In the genomic region with DNA sequence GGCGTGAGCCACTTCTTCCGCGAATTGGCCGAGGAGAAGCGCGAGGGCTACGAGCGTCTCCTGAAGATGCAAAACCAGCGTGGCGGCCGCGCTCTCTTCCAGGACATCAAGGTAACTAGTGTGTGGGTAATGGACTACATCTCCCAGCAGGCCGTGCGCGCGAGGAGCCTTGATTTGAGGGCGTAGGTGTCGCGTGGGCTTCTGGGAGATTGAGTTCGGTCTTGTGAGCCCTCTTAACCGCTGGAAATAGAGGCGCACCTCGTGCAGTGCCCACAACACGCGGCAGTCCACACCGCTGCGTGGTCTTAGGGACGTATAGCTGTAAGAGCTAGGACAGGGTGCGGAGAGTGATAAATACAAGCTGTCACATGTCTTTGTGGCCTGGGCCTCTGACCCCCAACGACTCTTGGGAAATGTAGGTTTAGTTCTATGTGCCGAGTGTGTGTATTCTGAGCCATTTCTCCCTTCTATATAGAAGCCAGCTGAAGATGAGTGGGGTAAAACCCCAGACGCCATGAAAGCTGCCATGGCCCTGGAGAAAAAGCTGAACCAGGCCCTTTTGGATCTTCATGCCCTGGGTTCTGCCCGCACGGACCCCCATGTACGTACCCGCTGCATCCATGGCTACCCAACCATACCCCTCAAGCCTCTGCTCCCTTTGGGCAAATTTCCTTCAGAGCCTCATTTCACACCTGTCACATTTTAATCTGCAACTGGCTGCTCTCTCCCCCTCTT, we compare ENCODE assay signal across 8 cellular contexts. TPM values are rescaled to one million over a fixed set of nuclear protein-coding genes. Genes with fewer than 3 reads are reported as not detected.
DNase-seq lines count a peak whose midpoint lies in the region; ATAC-seq and TF ChIP-seq lines count a peak whose summit lies in the region.

No MANE protein-coding gene starts in this region.

- no peak for ATAC-seq in GM21737 (IDR thresholded peaks at IDR 0.05; ENCODE audit: unreplicated experiment)

- peaks cover 59% of the 10 kb centered on the region for H3K36me3 Mint-ChIP-seq in HFFc6 (ENCODE audit: low read depth)

- no peak for TF ChIP-seq CTCF in DOHH2 (IDR thresholded peaks at IDR 0.05; ENCODE audit: low read depth, low read length, poor library complexity, severe bottlenecking)
- no peak for TF ChIP-seq CTCF in HFFc6 (IDR thresholded peaks at IDR 0.05)
- TF ChIP-seq CTCF in astrocyte of the cerebellum (IDR thresholded peaks at IDR 0.05; ENCODE audit: low read depth, low read length, missing control alignments): no peak
- no peak for TF ChIP-seq CTCF in hepatocyte (IDR thresholded peaks at IDR 0.05; ENCODE audit: poor library complexity)

- no peaks in the 10 kb centered on the region for H3K9me3 ChIP-seq in DOHH2 (ENCODE audit: control insufficient read depth, insufficient read depth, low read length)
- no peaks in the 10 kb centered on the region for H3K9me3 ChIP-seq in hepatocyte (ENCODE audit: low read depth)

- H3K27ac Mint-ChIP-seq in HFFc6: peak overlapping the region; percentile 99

- H3K27me3 ChIP-seq in DOHH2 (ENCODE audit: control insufficient read depth, low read length) (no peaks in the 10 kb centered on the region), hepatocyte (no peaks in the 10 kb centered on the region)

- H3K9me2 ChIP-seq in DOHH2 (replicated peaks; ENCODE audit: control insufficient read depth, low read length) (no peaks in the 10 kb centered on the region), hepatocyte (replicated peaks; ENCODE audit: insufficient read depth) (no peaks in the 10 kb centered on the region)

- peaks cover 51% of the 10 kb centered on the region for H3K27me3 Mint-ChIP-seq in HFFc6 (ENCODE audit: insufficient read depth)

- in situ Hi-C loops in astrocyte of the cerebellum (cut with HindIII; ENCODE audit: low sequenced_read_pairs): no loop called here

- peaks cover 14% of the 10 kb centered on the region for H3K9me3 Mint-ChIP-seq in HFFc6

- peak overlapping the region; percentile 100 for H3K4me3 Mint-ChIP-seq in HFFc6

- H3K36me3 ChIP-seq in DOHH2 (ENCODE audit: control insufficient read depth, low read length): peaks cover 54% of the 10 kb centered on the region
- H3K36me3 ChIP-seq in hepatocyte (replicated peaks; ENCODE audit: insufficient read depth, low read depth): no peaks in the 10 kb centered on the region

- H3F3A ChIP-seq in DOHH2 (ENCODE audit: control insufficient read depth, insufficient read depth): peaks cover 13% of the 10 kb centered on the region

- peaks cover 30% of the 10 kb centered on the region for H3K79me2 ChIP-seq in DOHH2 (ENCODE audit: control insufficient read depth, low read length)
- H3K79me2 ChIP-seq in hepatocyte: peaks cover 20% of the 10 kb centered on the region

- H3K4me2 ChIP-seq in DOHH2 (ENCODE audit: low read length) (peak overlapping the region; percentile 89), hepatocyte (peak overlapping the region; percentile 85)

- H4K20me1 ChIP-seq in DOHH2 (ENCODE audit: control insufficient read depth, insufficient read depth, low read depth, low read length) (no peaks in the 10 kb centered on the region), hepatocyte (ENCODE audit: insufficient read depth, poor library complexity, severe bottlenecking) (peaks cover 21% of the 10 kb centered on the region)

- no peak overlapping the region for H2AFZ ChIP-seq in hepatocyte

- DNase-seq in HFFc6 (peak; percentile 74), NCI-H1930 (lab: John Stamatoyannopoulos, UW) (peak; percentile 84 to 86), T1000 (lab: John Stamatoyannopoulos, UW) (peak; percentile 79), astrocyte of the cerebellum (ENCODE audit: low read depth) (peak; percentile 73), hepatocyte (ENCODE audit: low spot score) (peak; percentile 88), retina (peak; percentile 97)

- WGBS in hepatocyte (ENCODE audit: low lambda C conversion rate, missing lambda C conversion rate): 12% methylated on average over 36 of the region's 36 CpGs

- peaks cover 63% of the 10 kb centered on the region for H3K4me1 Mint-ChIP-seq in HFFc6 (ENCODE audit: low read depth)

- H3K4me3 ChIP-seq in DOHH2 (ENCODE audit: low read length) (peak overlapping the region; percentile 98), astrocyte of the cerebellum (ENCODE audit: low read depth, low read length) (peak overlapping the region; percentile 68), hepatocyte (peak overlapping the region; percentile 83)

- H3K4me1 ChIP-seq in DOHH2 (ENCODE audit: control insufficient read depth, low read length) (peaks cover 77% of the 10 kb centered on the region), hepatocyte (ENCODE audit: insufficient read depth) (peaks cover 27% of the 10 kb centered on the region)

- H3K27ac ChIP-seq in DOHH2 (ENCODE audit: low read depth, low read length) (peak overlapping the region; percentile 68), hepatocyte (peak overlapping the region; percentile 83)

RNA-seq across cellular contexts. Expression of a gene that starts 0.9 kb away (rescaled TPM):
- 1,000 to 10,000 TPM; 2,438 to 4,450 (median 3,824) TPM for total RNA-seq in HFFc6 (2021; fragmentation: NEBNext Ultra II Directional; extraction: Animal tissue kit (Norgen Biotek cat#: 25700))
- 8,878 and 9,969 TPM in 2 replicates for total RNA-seq in hepatocyte
- 13,723 and 15,987 TPM in 2 replicates for polyA plus RNA-seq in hepatocyte

RNA-seq across cellular contexts. Expression of a gene that starts 11.3 kb away (rescaled TPM):
- total RNA-seq in HFFc6 (2021; fragmentation: NEBNext Ultra II Directional; extraction: Animal tissue kit (Norgen Biotek cat#: 25700)): 100 to 1,000 TPM; 223 to 260 (median 244) TPM
- 76.4 and 77.3 TPM in 2 replicates for total RNA-seq in hepatocyte
- 106 and 116 TPM in 2 replicates for polyA plus RNA-seq in hepatocyte

RNA-seq across cellular contexts. Expression of a gene that starts 27.1 kb away (rescaled TPM):
- 10 to 100 TPM; 76.0 to 90.8 (median 87.5) TPM for total RNA-seq in HFFc6 (2021; fragmentation: NEBNext Ultra II Directional; extraction: Animal tissue kit (Norgen Biotek cat#: 25700))
- 29.2 and 37.4 TPM in 2 replicates for total RNA-seq in hepatocyte
- 45.9 and 54.8 TPM in 2 replicates for polyA plus RNA-seq in hepatocyte

RNA-seq across cellular contexts. Expression of a gene that starts 27.7 kb away (rescaled TPM):
- total RNA-seq in HFFc6 (2021; fragmentation: NEBNext Ultra II Directional; extraction: Animal tissue kit (Norgen Biotek cat#: 25700)): 100 to 1,000 TPM; 131 to 161 (median 159) TPM
- 62.9 and 72.1 TPM in 2 replicates for total RNA-seq in hepatocyte
- 79.6 and 84.9 TPM in 2 replicates for polyA plus RNA-seq in hepatocyte

RNA-seq across cellular contexts. Expression of a gene that starts 32.5 kb away (rescaled TPM):
- total RNA-seq in HFFc6 (2021; fragmentation: NEBNext Ultra II Directional; extraction: Animal tissue kit (Norgen Biotek cat#: 25700)): not detected
- total RNA-seq in hepatocyte: 0.72 and 3.7 TPM in 2 replicates
- 1.5 and 2.9 TPM in 2 replicates for polyA plus RNA-seq in hepatocyte
